1 cellular context compared by ENCODE assay signal in the genomic region with DNA sequence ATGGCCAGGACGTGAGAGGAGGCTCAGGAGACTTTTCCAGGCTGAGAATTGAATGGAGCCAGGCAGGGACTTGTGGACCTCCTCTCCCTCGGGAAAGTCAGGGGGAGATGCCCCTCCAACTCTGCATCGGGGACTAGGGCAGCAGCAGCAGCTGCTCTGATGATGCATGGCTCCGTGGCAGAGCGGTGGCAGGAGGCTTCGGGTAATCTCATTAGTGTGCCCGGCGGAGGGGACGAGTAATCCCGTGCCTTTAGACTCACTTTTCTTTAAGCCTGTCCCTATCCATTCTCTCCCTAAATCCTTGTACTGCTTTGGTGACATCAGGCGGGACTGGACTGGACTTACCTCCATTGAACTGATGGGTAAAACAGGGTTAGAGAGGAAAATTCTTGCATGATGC.
TF ChIP-seq lines count a peak whose summit lies in the region.

No MANE protein-coding gene starts in this region.

TF ChIP-seq in IMR-90, 13 proteins besides CTCF, POLR2A, EP300 and RAD21 (continued from another document):
- TF ChIP-seq, protein P1, sequence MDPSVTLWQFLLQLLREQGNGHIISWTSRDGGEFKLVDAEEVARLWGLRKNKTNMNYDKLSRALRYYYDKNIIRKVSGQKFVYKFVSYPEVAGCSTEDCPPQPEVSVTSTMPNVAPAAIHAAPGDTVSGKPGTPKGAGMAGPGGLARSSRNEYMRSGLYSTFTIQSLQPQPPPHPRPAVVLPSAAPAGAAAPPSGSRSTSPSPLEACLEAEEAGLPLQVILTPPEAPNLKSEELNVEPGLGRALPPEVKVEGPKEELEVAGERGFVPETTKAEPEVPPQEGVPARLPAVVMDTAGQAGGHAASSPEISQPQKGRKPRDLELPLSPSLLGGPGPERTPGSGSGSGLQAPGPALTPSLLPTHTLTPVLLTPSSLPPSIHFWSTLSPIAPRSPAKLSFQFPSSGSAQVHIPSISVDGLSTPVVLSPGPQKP (IDR thresholded peaks at IDR 0.05; ENCODE audit: borderline replicate concordance, low read depth, low read length): no peak
- TF ChIP-seq MAFK (IDR thresholded peaks at IDR 0.05; ENCODE audit: low read depth, low read length) (no peak), USF2 (IDR thresholded peaks at IDR 0.05; ENCODE audit: low read depth, low read length) (no peak)
